In the genomic region with DNA sequence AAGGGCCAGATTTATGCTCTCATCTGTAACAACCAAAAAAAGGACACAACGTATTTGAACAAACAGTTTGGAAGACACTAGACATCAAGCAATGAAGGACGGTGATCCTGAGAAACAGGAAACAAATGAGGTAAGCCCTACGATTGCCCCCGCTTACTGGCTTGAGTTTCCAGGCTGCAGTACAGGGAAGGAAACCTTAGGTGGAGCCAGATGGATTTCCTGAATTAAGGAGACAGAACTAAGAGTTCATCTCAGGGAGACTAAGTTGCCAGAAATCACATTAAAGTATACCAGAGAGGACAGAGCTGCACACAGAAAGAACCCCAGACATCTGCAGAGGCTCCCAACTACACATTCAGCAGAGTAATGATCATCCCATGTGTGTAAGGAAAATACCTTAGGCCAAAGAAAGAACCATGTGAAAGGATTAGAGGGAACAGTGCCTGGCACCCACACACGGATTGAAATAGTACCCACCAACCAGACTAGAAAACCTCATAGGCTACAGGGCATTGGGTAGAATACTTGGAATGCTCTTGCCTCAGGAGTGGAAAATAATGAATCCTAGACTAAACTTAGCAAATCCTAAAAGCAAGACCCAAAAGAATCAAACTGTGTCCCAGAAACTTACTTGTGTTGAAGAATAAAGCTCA, we compare ENCODE assay signal across 9 cellular contexts.
DNase-seq lines count a peak whose midpoint lies in the region; FAIRE-seq and TF ChIP-seq lines count a peak whose summit lies in the region.
"Had no signal": no experiment of that assay in that cellular context is flagged by ENCODE, and none has a peak within 500 bp of the region (broad histone marks: within the 10 kb centered on the region; RNA-seq: fewer than 3 reads in every experiment).

No MANE protein-coding gene starts in this region.

- H3K27ac Mint-ChIP-seq in astrocyte (ENCODE audit: unreplicated experiment), result no peak overlapping the region
- H3K27ac Mint-ChIP-seq: activated naive CD8-positive, alpha-beta T cell treated with anti-CD3 and anti-CD28 coated beads, Interleukin-2, amount 10 ng/mL, durations not matched to agents 7 days and 5 days had no signal

- H3K36me3 Mint-ChIP-seq in astrocyte (ENCODE audit: low read depth, unreplicated experiment), result no peaks in the 10 kb centered on the region
- H3K36me3 Mint-ChIP-seq: activated naive CD8-positive, alpha-beta T cell treated with anti-CD3 and anti-CD28 coated beads, Interleukin-2, amount 10 ng/mL, durations not matched to agents 7 days and 5 days had no signal

- H3K4me1 ChIP-seq in astrocyte (ENCODE audit: insufficient read depth, low read length), result no peaks in the 10 kb centered on the region

- H3K27me3 Mint-ChIP-seq in astrocyte (ENCODE audit: low read depth, unreplicated experiment), result peaks cover 2% of the 10 kb centered on the region

- H3K27ac ChIP-seq in astrocyte (ENCODE audit: low read depth, low read length), result no peak overlapping the region

- no peaks in the 10 kb centered on the region for H4K20me1 ChIP-seq in astrocyte (ENCODE audit: insufficient read depth, low read length)

- H3K79me2 ChIP-seq in astrocyte (ENCODE audit: insufficient read depth, low read length), result no peaks in the 10 kb centered on the region

- H3K27me3 ChIP-seq in astrocyte (ENCODE audit: insufficient read depth, low read length), result peaks cover 2% of the 10 kb centered on the region
- H3K27me3 ChIP-seq in kidney epithelial cell (ENCODE audit: control insufficient read depth, insufficient read depth, low read length), result no peaks in the 10 kb centered on the region

- no peak overlapping the region for H3K4me2 ChIP-seq in astrocyte (ENCODE audit: low read length)

- H3K36me3 ChIP-seq in astrocyte (ENCODE audit: insufficient read depth, low read length) (no peaks in the 10 kb centered on the region), kidney epithelial cell (ENCODE audit: control insufficient read depth, insufficient read depth, low read length) (no peaks in the 10 kb centered on the region)

- TF ChIP-seq CTCF in astrocyte (IDR thresholded peaks at IDR 0.05; ENCODE audit: insufficient read depth, low read depth, low read length) (peak; percentile 29), kidney epithelial cell (IDR thresholded peaks at IDR 0.05; ENCODE audit: insufficient read depth, low read length, poor library complexity, severe bottlenecking) (peak; percentile 38)

- no peak overlapping the region for H3K9ac ChIP-seq in astrocyte (ENCODE audit: low read length)

- H3K4me3 ChIP-seq in astrocyte (ENCODE audit: insufficient read depth, low read depth, low read length), result no peak overlapping the region
- H3K4me3 ChIP-seq in kidney epithelial cell (ENCODE audit: low read depth, low read length), result no peak overlapping the region

- DNase-seq in AG20443 (ENCODE audit: low spot score) (peak; percentile 27), HuH-7 (ENCODE audit: low spot score) (peak; percentile 96), astrocyte (ENCODE audit: low read depth) (peak; percentile 4), kidney epithelial cell (ENCODE audit: low read depth) (no peak), NCI-H1436 (lab: John Stamatoyannopoulos, UW) (no peak), NOMO-1 treated with DMSO at 0.1 percent for 48 hours (lab: John Stamatoyannopoulos, UW; ENCODE audit: unreplicated experiment) (no peak), midbrain (lab: John Stamatoyannopoulos, UW) (no peak)
- DNase-seq in stimulated activated CD4-positive, alpha-beta T cell treated with anti-CD3 and anti-CD28 coated beads, Interleukin-12 subunit alpha, Interleukin-12 subunit beta, amount 100 ng/mL, for 4 hours, result no peak
- DNase-seq: activated naive CD8-positive, alpha-beta T cell treated with anti-CD3 and anti-CD28 coated beads, Interleukin-2, amount 10 ng/mL, durations not matched to agents 7 days and 5 days had no signal

- H3K4me3 Mint-ChIP-seq in astrocyte (ENCODE audit: unreplicated experiment), result no peak overlapping the region
- H3K4me3 Mint-ChIP-seq: activated naive CD8-positive, alpha-beta T cell treated with anti-CD3 and anti-CD28 coated beads, Interleukin-2, amount 10 ng/mL, durations not matched to agents 7 days and 5 days had no signal

- H3K9me3 Mint-ChIP-seq in astrocyte (ENCODE audit: unreplicated experiment), result peaks cover 1% of the 10 kb centered on the region

- H3K9me3 ChIP-seq in astrocyte (ENCODE audit: insufficient read depth, low read depth, low read length), result no peaks in the 10 kb centered on the region

- no peaks in the 10 kb centered on the region for H3K4me1 Mint-ChIP-seq in astrocyte (ENCODE audit: low read depth, unreplicated experiment)
- H3K4me1 Mint-ChIP-seq: activated naive CD8-positive, alpha-beta T cell treated with anti-CD3 and anti-CD28 coated beads, Interleukin-2, amount 10 ng/mL, durations not matched to agents 7 days and 5 days had no signal

- no peak overlapping the region for H2AFZ ChIP-seq in astrocyte (ENCODE audit: low read depth, low read length)

- no peak for FAIRE-seq in astrocyte (lab: Jason Lieb, UNC)

Comparison
In these comparisons a context has a peak if more than half of its experiments do, and no peak if none do; other contexts are left out.
1. DNase-seq: peak in AG20443 (single experiment), HuH-7 (single experiment) and astrocyte (single experiment); none in kidney epithelial cell (single experiment), NCI-H1436 (single experiment), NOMO-1 treated with DMSO at 0.1 percent for 48 hours (single experiment), stimulated activated CD4-positive, alpha-beta T cell treated with anti-CD3 and anti-CD28 coated beads, Interleukin-12 subunit alpha, Interleukin-12 subunit beta, amount 100 ng/mL, for 4 hours (single experiment) and midbrain (single experiment).